ENCODE assay signal across 8 cellular contexts in genomic region chr14:105473677-105474477, GRCh38. TPM values are rescaled to one million over a fixed set of nuclear protein-coding genes. Genes with fewer than 3 reads are reported as not detected.
DNase-seq lines count a peak whose midpoint lies in the region; ATAC-seq and TF ChIP-seq lines count a peak whose summit lies in the region.

No MANE protein-coding gene starts in this region.

- H3K9ac ChIP-seq in endodermal cell (ENCODE audit: extremely low read depth, low read length, poor library complexity, severe bottlenecking): peak overlapping the region; percentile 62

- H3K36me3 Mint-ChIP-seq in endodermal cell (ENCODE audit: low read depth): peaks cover 1% of the 10 kb centered on the region
- H3K36me3 Mint-ChIP-seq in memory B cell: peaks cover 5% of the 10 kb centered on the region
- peaks cover 5% of the 10 kb centered on the region for H3K36me3 Mint-ChIP-seq in stimulated activated memory B cell treated with anti-CD40 and anti-IgM and Interleukin-4, amounts not matched to agents 10 μg/mL and 1 μg/mL and 100 μg/mL, for 72 hours

- H3K4me3 Mint-ChIP-seq in endodermal cell (peak overlapping the region; percentile 50), memory B cell (peak overlapping the region; percentile 85)
- H3K4me3 Mint-ChIP-seq in stimulated activated memory B cell treated with anti-CD40 and anti-IgM and Interleukin-4, amounts not matched to agents 10 μg/mL and 1 μg/mL and 100 μg/mL, for 72 hours: peak overlapping the region; percentile 75

- no peaks in the 10 kb centered on the region for H3K9me3 ChIP-seq in endodermal cell (ENCODE audit: control insufficient read depth, low read length)

- H3K36me3 ChIP-seq in endodermal cell (ENCODE audit: control insufficient read depth, insufficient read depth, low read length): peaks cover 7% of the 10 kb centered on the region

- H3K4me3 ChIP-seq in HFF-Myc (replicated peaks; ENCODE audit: low read depth, low read length) (peak overlapping the region; percentile 42), endodermal cell (ENCODE audit: low read length) (peak overlapping the region; percentile 56)

- H3K27me3 ChIP-seq in endodermal cell (ENCODE audit: control insufficient read depth, insufficient read depth, low read length, poor library complexity, severe bottlenecking): peaks cover 42% of the 10 kb centered on the region

- H3K4me1 ChIP-seq in endodermal cell (ENCODE audit: control insufficient read depth, insufficient read depth, low read length): no peaks in the 10 kb centered on the region

- WGBS in endodermal cell (ENCODE audit: insufficient coverage in 1 of 2, insufficient read length in 1 of 2), 2 experiments: 5 to 19% methylated on average over 6 to 58 of the region's 60 CpGs

- H3K27me3 Mint-ChIP-seq in endodermal cell (ENCODE audit: insufficient read depth): peaks cover 34% of the 10 kb centered on the region
- H3K27me3 Mint-ChIP-seq in memory B cell: no peaks in the 10 kb centered on the region
- H3K27me3 Mint-ChIP-seq in stimulated activated memory B cell treated with anti-CD40 and anti-IgM and Interleukin-4, amounts not matched to agents 10 μg/mL and 1 μg/mL and 100 μg/mL, for 72 hours: peaks cover 9% of the 10 kb centered on the region

- H3K27ac ChIP-seq in endodermal cell (ENCODE audit: low read depth, low read length): peak overlapping the region; percentile 97

- peaks cover 2% of the 10 kb centered on the region for H3K9me3 Mint-ChIP-seq in endodermal cell
- peaks cover 3% of the 10 kb centered on the region for H3K9me3 Mint-ChIP-seq in memory B cell
- peaks cover 4% of the 10 kb centered on the region for H3K9me3 Mint-ChIP-seq in stimulated activated memory B cell treated with anti-CD40 and anti-IgM and Interleukin-4, amounts not matched to agents 10 μg/mL and 1 μg/mL and 100 μg/mL, for 72 hours

- H3K27ac Mint-ChIP-seq in endodermal cell (no peak overlapping the region), memory B cell (peak overlapping the region; percentile 68)
- H3K27ac Mint-ChIP-seq in stimulated activated memory B cell treated with anti-CD40 and anti-IgM and Interleukin-4, amounts not matched to agents 10 μg/mL and 1 μg/mL and 100 μg/mL, for 72 hours: peak overlapping the region; percentile 35

- H3K4me1 Mint-ChIP-seq in endodermal cell (no peaks in the 10 kb centered on the region), memory B cell (peaks cover 13% of the 10 kb centered on the region)
- peaks cover 35% of the 10 kb centered on the region for H3K4me1 Mint-ChIP-seq in stimulated activated memory B cell treated with anti-CD40 and anti-IgM and Interleukin-4, amounts not matched to agents 10 μg/mL and 1 μg/mL and 100 μg/mL, for 72 hours

- DNase-seq in AG08396 (ENCODE audit: low spot score) (peak; percentile 95), HFF-Myc (ENCODE audit: extremely low read depth, low read depth) (peak; percentile 26), NCI-H82 (lab: John Stamatoyannopoulos, UW) (peak; percentile 89), activated T-cell treated with anti-CD3 and anti-CD28 coated beads for 1 hour (ENCODE audit: low read depth) (peak; percentile 71), endodermal cell (peak; percentile 99), memory B cell (ENCODE audit: low spot score in 2 of 2) (peak; percentile 47 to 63), inferior parietal cortex (ENCODE audit: extremely low spot score) (no peak)

- ATAC-seq in memory B cell (ENCODE audit: low read depth): peak; percentile 45
- ATAC-seq in stimulated activated memory B cell treated with anti-CD40 and anti-IgM and Interleukin-4, amounts not matched to agents 10 μg/mL and 1 μg/mL and 100 μg/mL, for 72 hours: peak; percentile 54

- TF ChIP-seq CTCF in HFF-Myc (IDR thresholded peaks at IDR 0.05; ENCODE audit: low read depth, low read length, missing control alignments) (no peak), endodermal cell (conservative IDR thresholded peaks at IDR 0.05) (no peak)

RNA-seq across cellular contexts. Expression of gene CRIP2, which starts 0.7 kb away (rescaled TPM):
- 1 to 10 TPM; 3.9 to 5.3 TPM for total RNA-seq in endodermal cell
- 96.3 TPM for polyA plus RNA-seq in endodermal cell (2013, experiment 1 of 2)
- 93.1 TPM for polyA plus RNA-seq in endodermal cell (2013, experiment 2 of 2)

RNA-seq across cellular contexts. Expression of gene CRIP1, which starts 12.8 kb away (rescaled TPM):
- 10 to 100 TPM in 1 of 2 donors, 1 to 10 TPM in 1; 7.0 to 47.1 TPM for total RNA-seq in endodermal cell
- 29.7 TPM for polyA plus RNA-seq in endodermal cell (2013, experiment 1 of 2)
- polyA plus RNA-seq in endodermal cell (2013, experiment 2 of 2): 32.3 TPM

RNA-seq across cellular contexts. Expression of gene TEDC1, which starts 17.2 kb away (rescaled TPM):
- 10 to 100 TPM in 1 of 2 donors, 1 to 10 TPM in 1; 9.1 to 23.8 TPM for total RNA-seq in endodermal cell
- 21.3 TPM for polyA plus RNA-seq in endodermal cell (2013, experiment 1 of 2)
- polyA plus RNA-seq in endodermal cell (2013, experiment 2 of 2): 19.0 TPM

RNA-seq across cellular contexts. Expression of gene TMEM121, which starts 52.5 kb away (rescaled TPM):
- 1 to 10 TPM in 1 of 2 donors, under 1 TPM in 1; 0.29 to 1.5 TPM for total RNA-seq in endodermal cell
- 5.8 TPM for polyA plus RNA-seq in endodermal cell (2013, experiment 1 of 2)
- 6.1 TPM for polyA plus RNA-seq in endodermal cell (2013, experiment 2 of 2)

RNA-seq across cellular contexts. Expression of gene MTA1, which starts 54.2 kb away (rescaled TPM):
- total RNA-seq in endodermal cell: 100 to 1,000 TPM; 245 to 246 TPM
- 182 TPM for polyA plus RNA-seq in endodermal cell (2013, experiment 1 of 2)
- 153 TPM for polyA plus RNA-seq in endodermal cell (2013, experiment 2 of 2)
